Comparison of ENCODE assay signal across 2 cellular contexts in the genomic region with DNA sequence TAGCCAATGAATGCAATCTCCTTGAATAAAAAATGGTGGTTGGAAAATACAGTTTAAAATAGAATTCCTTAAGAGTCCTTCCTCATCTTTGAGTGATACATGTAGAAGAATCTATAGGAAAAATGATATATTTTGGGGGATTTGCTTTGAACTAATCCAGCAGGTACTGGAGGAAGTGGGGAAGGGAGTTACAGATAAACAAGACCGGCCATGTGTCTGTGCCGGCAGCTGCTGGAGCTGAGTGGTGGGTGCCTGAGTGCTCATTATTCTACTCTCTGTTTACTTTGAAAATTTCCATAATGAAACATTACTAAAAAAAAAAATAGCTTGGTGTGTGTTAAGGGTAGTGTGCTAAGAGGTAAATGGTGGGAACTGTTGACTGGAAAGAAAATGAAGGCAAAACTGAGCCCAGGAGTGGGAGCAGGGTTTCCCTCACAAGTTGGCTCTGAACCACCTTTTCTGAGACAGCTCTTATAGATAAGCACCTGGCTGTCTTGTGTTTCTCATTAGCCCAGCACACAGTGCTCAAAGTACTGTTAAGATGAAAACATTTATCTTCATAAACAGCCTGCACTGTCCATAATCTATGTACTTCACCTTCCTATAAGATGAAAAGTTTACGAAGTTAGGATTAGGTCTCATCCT.
A peak's percentile ranks its signal among the peaks of the same experiment; 100 is the strongest.
TF ChIP-seq lines count a peak whose summit lies in the region.

No MANE protein-coding gene starts in this region.

TF ChIP-seq in HEK293, 187 proteins besides CTCF, POLR2A, EP300 and RAD21:
- TF ChIP-seq, protein P1, sequence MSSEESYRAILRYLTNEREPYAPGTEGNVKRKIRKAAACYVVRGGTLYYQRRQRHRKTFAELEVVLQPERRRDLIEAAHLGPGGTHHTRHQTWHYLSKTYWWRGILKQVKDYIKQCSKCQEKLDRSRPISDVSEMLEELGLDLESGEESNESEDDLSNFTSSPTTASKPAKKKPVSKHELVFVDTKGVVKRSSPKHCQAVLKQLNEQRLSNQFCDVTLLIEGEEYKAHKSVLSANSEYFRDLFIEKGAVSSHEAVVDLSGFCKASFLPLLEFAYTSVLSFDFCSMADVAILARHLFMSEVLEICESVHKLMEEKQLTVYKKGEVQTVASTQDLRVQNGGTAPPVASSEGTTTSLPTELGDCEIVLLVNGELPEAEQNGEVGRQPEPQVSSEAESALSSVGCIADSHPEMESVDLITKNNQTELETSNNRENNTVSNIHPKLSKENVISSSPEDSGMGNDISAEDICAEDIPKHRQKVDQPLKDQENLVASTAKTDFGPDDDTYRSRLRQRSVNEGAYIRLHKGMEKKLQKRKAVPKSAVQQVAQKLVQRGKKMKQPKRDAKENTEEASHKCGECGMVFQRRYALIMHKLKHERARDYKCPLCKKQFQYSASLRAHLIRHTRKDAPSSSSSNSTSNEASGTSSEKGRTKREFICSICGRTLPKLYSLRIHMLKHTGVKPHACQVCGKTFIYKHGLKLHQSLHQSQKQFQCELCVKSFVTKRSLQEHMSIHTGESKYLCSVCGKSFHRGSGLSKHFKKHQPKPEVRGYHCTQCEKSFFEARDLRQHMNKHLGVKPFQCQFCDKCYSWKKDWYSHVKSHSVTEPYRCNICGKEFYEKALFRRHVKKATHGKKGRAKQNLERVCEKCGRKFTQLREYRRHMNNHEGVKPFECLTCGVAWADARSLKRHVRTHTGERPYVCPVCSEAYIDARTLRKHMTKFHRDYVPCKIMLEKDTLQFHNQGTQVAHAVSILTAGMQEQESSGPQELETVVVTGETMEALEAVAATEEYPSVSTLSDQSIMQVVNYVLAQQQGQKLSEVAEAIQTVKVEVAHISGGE (tag by site-specific recombination; conservative IDR thresholded peaks at IDR 0.05; ENCODE audit: low read depth) = 0 out of 2 replicates have a peak, but pooled peaks have one; percentile 20
- TF ChIP-seq, protein P2, sequence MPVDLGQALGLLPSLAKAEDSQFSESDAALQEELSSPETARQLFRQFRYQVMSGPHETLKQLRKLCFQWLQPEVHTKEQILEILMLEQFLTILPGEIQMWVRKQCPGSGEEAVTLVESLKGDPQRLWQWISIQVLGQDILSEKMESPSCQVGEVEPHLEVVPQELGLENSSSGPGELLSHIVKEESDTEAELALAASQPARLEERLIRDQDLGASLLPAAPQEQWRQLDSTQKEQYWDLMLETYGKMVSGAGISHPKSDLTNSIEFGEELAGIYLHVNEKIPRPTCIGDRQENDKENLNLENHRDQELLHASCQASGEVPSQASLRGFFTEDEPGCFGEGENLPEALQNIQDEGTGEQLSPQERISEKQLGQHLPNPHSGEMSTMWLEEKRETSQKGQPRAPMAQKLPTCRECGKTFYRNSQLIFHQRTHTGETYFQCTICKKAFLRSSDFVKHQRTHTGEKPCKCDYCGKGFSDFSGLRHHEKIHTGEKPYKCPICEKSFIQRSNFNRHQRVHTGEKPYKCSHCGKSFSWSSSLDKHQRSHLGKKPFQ (tag by site-specific recombination; IDR thresholded peaks at IDR 0.05) = peak; percentile 64
- TF ChIP-seq ZNF169 (tag by site-specific recombination; IDR thresholded peaks at IDR 0.05) = no peak

TF ChIP-seq in WTC11, 78 proteins besides CTCF, POLR2A, EP300 and RAD21 (continued from another document):
- TF ChIP-seq, protein P3, sequence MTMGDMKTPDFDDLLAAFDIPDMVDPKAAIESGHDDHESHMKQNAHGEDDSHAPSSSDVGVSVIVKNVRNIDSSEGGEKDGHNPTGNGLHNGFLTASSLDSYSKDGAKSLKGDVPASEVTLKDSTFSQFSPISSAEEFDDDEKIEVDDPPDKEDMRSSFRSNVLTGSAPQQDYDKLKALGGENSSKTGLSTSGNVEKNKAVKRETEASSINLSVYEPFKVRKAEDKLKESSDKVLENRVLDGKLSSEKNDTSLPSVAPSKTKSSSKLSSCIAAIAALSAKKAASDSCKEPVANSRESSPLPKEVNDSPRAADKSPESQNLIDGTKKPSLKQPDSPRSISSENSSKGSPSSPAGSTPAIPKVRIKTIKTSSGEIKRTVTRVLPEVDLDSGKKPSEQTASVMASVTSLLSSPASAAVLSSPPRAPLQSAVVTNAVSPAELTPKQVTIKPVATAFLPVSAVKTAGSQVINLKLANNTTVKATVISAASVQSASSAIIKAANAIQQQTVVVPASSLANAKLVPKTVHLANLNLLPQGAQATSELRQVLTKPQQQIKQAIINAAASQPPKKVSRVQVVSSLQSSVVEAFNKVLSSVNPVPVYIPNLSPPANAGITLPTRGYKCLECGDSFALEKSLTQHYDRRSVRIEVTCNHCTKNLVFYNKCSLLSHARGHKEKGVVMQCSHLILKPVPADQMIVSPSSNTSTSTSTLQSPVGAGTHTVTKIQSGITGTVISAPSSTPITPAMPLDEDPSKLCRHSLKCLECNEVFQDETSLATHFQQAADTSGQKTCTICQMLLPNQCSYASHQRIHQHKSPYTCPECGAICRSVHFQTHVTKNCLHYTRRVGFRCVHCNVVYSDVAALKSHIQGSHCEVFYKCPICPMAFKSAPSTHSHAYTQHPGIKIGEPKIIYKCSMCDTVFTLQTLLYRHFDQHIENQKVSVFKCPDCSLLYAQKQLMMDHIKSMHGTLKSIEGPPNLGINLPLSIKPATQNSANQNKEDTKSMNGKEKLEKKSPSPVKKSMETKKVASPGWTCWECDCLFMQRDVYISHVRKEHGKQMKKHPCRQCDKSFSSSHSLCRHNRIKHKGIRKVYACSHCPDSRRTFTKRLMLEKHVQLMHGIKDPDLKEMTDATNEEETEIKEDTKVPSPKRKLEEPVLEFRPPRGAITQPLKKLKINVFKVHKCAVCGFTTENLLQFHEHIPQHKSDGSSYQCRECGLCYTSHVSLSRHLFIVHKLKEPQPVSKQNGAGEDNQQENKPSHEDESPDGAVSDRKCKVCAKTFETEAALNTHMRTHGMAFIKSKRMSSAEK (CRISPR knock-in tag; IDR thresholded peaks at IDR 0.05; ENCODE audit: borderline replicate concordance) = no peak
- TF ChIP-seq KAT7 (CRISPR knock-in tag; IDR thresholded peaks at IDR 0.05; ENCODE audit: borderline replicate concordance) (no peak), ZNF416 (CRISPR knock-in tag; IDR thresholded peaks at IDR 0.05) (no peak), FOXK1 (CRISPR knock-in tag; IDR thresholded peaks at IDR 0.05) (no peak), ETV6 (CRISPR knock-in tag; IDR thresholded peaks at IDR 0.05) (no peak), IRF2 (CRISPR knock-in tag; IDR thresholded peaks at IDR 0.05; ENCODE audit: borderline replicate concordance, low read depth) (no peak), AR (CRISPR knock-in tag; IDR thresholded peaks at IDR 0.05) (no peak), NR1H2 (CRISPR knock-in tag; IDR thresholded peaks at IDR 0.05) (no peak)
